Comparison of ENCODE assay signal across 1 cellular context in the genomic region with DNA sequence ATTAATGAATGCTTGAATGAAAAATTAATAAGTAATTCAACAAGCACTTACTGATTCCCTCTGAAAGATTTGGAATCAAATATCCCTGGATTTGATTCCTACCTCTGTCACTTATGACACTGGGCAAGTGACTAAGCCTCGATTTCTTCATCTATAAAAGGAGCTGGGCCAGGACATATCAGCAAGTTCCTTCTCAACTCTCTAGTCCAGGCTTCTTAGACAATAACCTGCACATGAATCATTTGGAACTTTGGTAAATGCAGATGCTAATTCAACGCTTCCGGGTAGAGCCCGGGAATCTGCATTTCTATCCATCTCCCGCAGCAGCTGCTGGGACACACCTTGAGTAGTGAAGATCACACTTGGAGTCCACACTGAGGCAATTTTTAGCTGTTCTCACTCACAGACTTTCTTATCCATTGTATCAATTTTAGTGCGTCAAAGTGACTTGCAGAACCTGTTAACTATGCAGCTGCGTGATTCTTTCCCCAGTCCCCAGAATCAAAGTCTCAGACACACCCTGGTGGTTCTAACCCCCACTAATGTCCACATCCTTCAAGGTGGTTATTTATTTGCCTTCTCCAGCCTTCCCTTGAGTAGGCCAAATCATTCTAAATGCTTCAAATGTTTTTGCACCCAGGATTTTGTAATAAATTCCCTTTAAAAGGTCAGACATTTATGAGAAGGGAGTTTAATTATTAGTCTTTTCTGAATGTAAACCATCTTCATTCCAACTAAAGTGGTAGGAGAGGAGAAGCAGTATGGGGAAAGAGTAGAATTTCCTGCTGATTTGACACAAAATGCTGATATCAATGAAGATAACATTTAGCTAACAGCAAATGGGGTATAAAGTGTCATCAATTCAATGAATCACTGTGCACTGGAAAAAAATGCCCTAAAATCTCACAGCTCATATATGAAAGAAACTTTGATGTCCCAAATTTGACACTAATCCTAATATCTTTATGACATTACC.
TF ChIP-seq lines count a peak whose summit lies in the region.

No MANE protein-coding gene starts in this region.

TF ChIP-seq in WTC11, 78 proteins besides CTCF, POLR2A, EP300 and RAD21 (continued from another document):
- TF ChIP-seq, protein P1, sequence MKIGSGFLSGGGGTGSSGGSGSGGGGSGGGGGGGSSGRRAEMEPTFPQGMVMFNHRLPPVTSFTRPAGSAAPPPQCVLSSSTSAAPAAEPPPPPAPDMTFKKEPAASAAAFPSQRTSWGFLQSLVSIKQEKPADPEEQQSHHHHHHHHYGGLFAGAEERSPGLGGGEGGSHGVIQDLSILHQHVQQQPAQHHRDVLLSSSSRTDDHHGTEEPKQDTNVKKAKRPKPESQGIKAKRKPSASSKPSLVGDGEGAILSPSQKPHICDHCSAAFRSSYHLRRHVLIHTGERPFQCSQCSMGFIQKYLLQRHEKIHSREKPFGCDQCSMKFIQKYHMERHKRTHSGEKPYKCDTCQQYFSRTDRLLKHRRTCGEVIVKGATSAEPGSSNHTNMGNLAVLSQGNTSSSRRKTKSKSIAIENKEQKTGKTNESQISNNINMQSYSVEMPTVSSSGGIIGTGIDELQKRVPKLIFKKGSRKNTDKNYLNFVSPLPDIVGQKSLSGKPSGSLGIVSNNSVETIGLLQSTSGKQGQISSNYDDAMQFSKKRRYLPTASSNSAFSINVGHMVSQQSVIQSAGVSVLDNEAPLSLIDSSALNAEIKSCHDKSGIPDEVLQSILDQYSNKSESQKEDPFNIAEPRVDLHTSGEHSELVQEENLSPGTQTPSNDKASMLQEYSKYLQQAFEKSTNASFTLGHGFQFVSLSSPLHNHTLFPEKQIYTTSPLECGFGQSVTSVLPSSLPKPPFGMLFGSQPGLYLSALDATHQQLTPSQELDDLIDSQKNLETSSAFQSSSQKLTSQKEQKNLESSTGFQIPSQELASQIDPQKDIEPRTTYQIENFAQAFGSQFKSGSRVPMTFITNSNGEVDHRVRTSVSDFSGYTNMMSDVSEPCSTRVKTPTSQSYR (CRISPR knock-in tag; IDR thresholded peaks at IDR 0.05): no peak
- TF ChIP-seq GABPB1 (CRISPR knock-in tag; IDR thresholded peaks at IDR 0.05) (no peak), ATF3 (CRISPR knock-in tag; conservative IDR thresholded peaks at IDR 0.05) (no peak), PRDM15 (CRISPR knock-in tag; IDR thresholded peaks at IDR 0.05) (no peak), ZNF121 (CRISPR knock-in tag; IDR thresholded peaks at IDR 0.05) (no peak), ZNF232 (CRISPR knock-in tag; IDR thresholded peaks at IDR 0.05) (no peak), FOXJ3 (CRISPR knock-in tag; IDR thresholded peaks at IDR 0.05; ENCODE audit: borderline replicate concordance) (no peak), CREM (CRISPR knock-in tag; IDR thresholded peaks at IDR 0.05) (no peak)
- TF ChIP-seq, protein P2, sequence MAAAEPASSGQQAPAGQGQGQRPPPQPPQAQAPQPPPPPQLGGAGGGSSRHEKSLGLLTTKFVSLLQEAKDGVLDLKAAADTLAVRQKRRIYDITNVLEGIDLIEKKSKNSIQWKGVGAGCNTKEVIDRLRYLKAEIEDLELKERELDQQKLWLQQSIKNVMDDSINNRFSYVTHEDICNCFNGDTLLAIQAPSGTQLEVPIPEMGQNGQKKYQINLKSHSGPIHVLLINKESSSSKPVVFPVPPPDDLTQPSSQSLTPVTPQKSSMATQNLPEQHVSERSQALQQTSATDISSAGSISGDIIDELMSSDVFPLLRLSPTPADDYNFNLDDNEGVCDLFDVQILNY (CRISPR knock-in tag; IDR thresholded peaks at IDR 0.05): no peak
TF ChIP-seq in WTC11: peak in this region for 0.
